Comparison of ENCODE assay signal across 17 cellular contexts in genomic region chr5:177372910-177373309, GRCh38. TPM values are rescaled to one million over a fixed set of nuclear protein-coding genes. Genes with fewer than 3 reads are reported as not detected.
DNase-seq lines count a peak whose midpoint lies in the region; ATAC-seq and TF ChIP-seq lines count a peak whose summit lies in the region.
"Had no signal": no experiment of that assay in that cellular context is flagged by ENCODE, and none has a peak within 500 bp of the region (broad histone marks: within the 10 kb centered on the region; RNA-seq: fewer than 3 reads in every experiment).

No MANE protein-coding gene starts in this region.

- H3K4me1 Mint-ChIP-seq in CD4-positive, alpha-beta T cell (ENCODE audit: low read depth): peaks cover 71% of the 10 kb centered on the region
- peaks cover 18 to 25% of the 10 kb centered on the region in 2 donors for H3K4me1 Mint-ChIP-seq in natural killer cell treated with Interleukin-12 subunit alpha and Interleukin-12 subunit beta and Interleukin-15 and Interleukin-18, amount 100 ng/mL, for 72 hours (ENCODE audit: low read depth in 2 of 2)

- peak overlapping the region; percentile 48 for H3K4me3 ChIP-seq in Loucy (ENCODE audit: low read length, poor library complexity, severe bottlenecking)

- peaks cover 22% of the 10 kb centered on the region for H3K4me1 ChIP-seq in Loucy (ENCODE audit: insufficient read depth, low read length, poor library complexity, severe bottlenecking)

- intact Hi-C loops in CD4-positive, alpha-beta T cell (cut with DNase I, micrococcal nuclease): no loop called here

- ATAC-seq in CD4-positive, alpha-beta T cell (ENCODE audit: poor library complexity): peak; percentile 28
- peak; percentile 45 to 49 for ATAC-seq in activated naive CD4-positive, alpha-beta T cell treated with anti-CD3 and anti-CD28 coated beads, Interleukin-2, amount 50 U/mL, for 72 hours
- ATAC-seq in natural killer cell treated with Interleukin-12 subunit alpha and Interleukin-12 subunit beta and Interleukin-15 and Interleukin-18, amount 100 ng/mL, for 72 hours: peak in 1 of 2 donors; percentile 35
- ATAC-seq: right cardiac atrium, Right ventricle myocardium inferior had no signal

- no peaks in the 10 kb centered on the region for H3K9me3 ChIP-seq in CD4-positive, alpha-beta T cell (ENCODE audit: control insufficient read depth, low read length)
- H3K9me3 ChIP-seq in Loucy (ENCODE audit: insufficient read depth, low read depth, low read length): no peaks in the 10 kb centered on the region

- no peaks in the 10 kb centered on the region for H3K9me2 ChIP-seq in Loucy (replicated peaks; ENCODE audit: low read depth, low read length)

- no peaks in the 10 kb centered on the region for H4K20me1 ChIP-seq in Loucy (ENCODE audit: insufficient read depth, low read length, poor library complexity, severe bottlenecking)

- DNase-seq in CD4-positive, alpha-beta T cell: peak in 1 of 10 experiments; percentile 29
- DNase-seq in activated naive CD4-positive, alpha-beta T cell treated with anti-CD3 and anti-CD28 coated beads, Interleukin-2, amount 50 U/mL, for 72 hours (ENCODE audit: low spot score in 2 of 2): no peak
- DNase-seq in natural killer cell treated with Interleukin-12 subunit alpha and Interleukin-12 subunit beta and Interleukin-15 and Interleukin-18, amount 100 ng/mL, for 72 hours (ENCODE audit: low spot score): no peak
- DNase-seq in GDM1 (lab: John Stamatoyannopoulos, UW) (no peak), OCI-M2 (lab: John Stamatoyannopoulos, UW; ENCODE audit: unreplicated experiment) (no peak), NCI-H345 (lab: John Stamatoyannopoulos, UW) (no peak)
- DNase-seq: amniotic stem cell, mesenchymal stem cell, NCI-H2081 treated with DMSO at 0.1 percent for 48 hours, NCI-H82, right cardiac atrium had no signal

- no peaks in the 10 kb centered on the region for H3F3A ChIP-seq in Loucy (ENCODE audit: low read depth)

- H3K27me3 ChIP-seq in CD4-positive, alpha-beta T cell (ENCODE audit: control insufficient read depth, insufficient read depth, low read length): no peaks in the 10 kb centered on the region
- no peaks in the 10 kb centered on the region for H3K27me3 ChIP-seq in Loucy (ENCODE audit: insufficient read depth, low read length, poor library complexity, severe bottlenecking)

- H3K27ac Mint-ChIP-seq in CD4-positive, alpha-beta T cell: peak overlapping the region; percentile 56
- peak overlapping the region; percentile 78 to 93 for H3K27ac Mint-ChIP-seq in activated naive CD4-positive, alpha-beta T cell treated with anti-CD3 and anti-CD28 coated beads, Interleukin-2, amount 50 U/mL, for 72 hours
- H3K27ac Mint-ChIP-seq in natural killer cell treated with Interleukin-12 subunit alpha and Interleukin-12 subunit beta and Interleukin-15 and Interleukin-18, amount 100 ng/mL, for 72 hours: peak overlapping the region; percentile 53 to 78

- 0 out of 2 replicates have a peak, but pooled peaks cover 4% of the 10 kb centered on the region for H3K36me3 ChIP-seq in Loucy (ENCODE audit: insufficient read depth, low read length)

- H3K27ac ChIP-seq in CD4-positive, alpha-beta T cell (ENCODE audit: low read depth, low read length): peak overlapping the region; percentile 73

- TF ChIP-seq CTCF in CD4-positive, alpha-beta T cell (IDR thresholded peaks at IDR 0.05): no peak
- no peak for TF ChIP-seq CTCF in Loucy (conservative IDR thresholded peaks at IDR 0.05; ENCODE audit: low read length)

- H3K9ac ChIP-seq in Loucy (ENCODE audit: low read depth, low read length, poor library complexity, severe bottlenecking): no peak overlapping the region

- CTCF ChIA-PET in CD4-positive, alpha-beta T cell (lab: Charles Lee): interaction anchor here (1.1 to 6.2 kb wide), 5 partner anchors 12 to 82 kb away, joined by 3 to 60 read pairs (median 6); no protein-coding TSS in a partner anchor

- no peaks in the 10 kb centered on the region for H3K79me2 ChIP-seq in Loucy (ENCODE audit: insufficient read depth, low read length)

- H3K36me3 Mint-ChIP-seq in CD4-positive, alpha-beta T cell (ENCODE audit: low read depth): peaks cover 55% of the 10 kb centered on the region
- H3K36me3 Mint-ChIP-seq in activated naive CD4-positive, alpha-beta T cell treated with anti-CD3 and anti-CD28 coated beads, Interleukin-2, amount 50 U/mL, for 72 hours: peaks cover 14 to 24% of the 10 kb centered on the region in 2 donors
- peaks cover 6% of the 10 kb centered on the region for H3K36me3 Mint-ChIP-seq in natural killer cell treated with Interleukin-12 subunit alpha and Interleukin-12 subunit beta and Interleukin-15 and Interleukin-18, amount 100 ng/mL, for 72 hours

- no peak overlapping the region for H2AFZ ChIP-seq in Loucy (ENCODE audit: low read length)

- H3K4me3 Mint-ChIP-seq in CD4-positive, alpha-beta T cell: peak overlapping the region; percentile 82
- H3K4me3 Mint-ChIP-seq in natural killer cell treated with Interleukin-12 subunit alpha and Interleukin-12 subunit beta and Interleukin-15 and Interleukin-18, amount 100 ng/mL, for 72 hours: no peak overlapping the region

- H3K27me3 Mint-ChIP-seq in CD4-positive, alpha-beta T cell: no peaks in the 10 kb centered on the region
- no peaks in the 10 kb centered on the region for H3K27me3 Mint-ChIP-seq in natural killer cell treated with Interleukin-12 subunit alpha and Interleukin-12 subunit beta and Interleukin-15 and Interleukin-18, amount 100 ng/mL, for 72 hours

- POLR2A ChIA-PET in CD4-positive, alpha-beta T cell (lab: Charles Lee): interaction anchor here (0.8 to 6.4 kb wide), 13 partner anchors 9 to 82 kb away, joined by 3 to 51 read pairs (median 11); partner anchors contain the start of genes GRK6, LMAN2 and RGS14

- peak overlapping the region; percentile 60 for H3K4me2 ChIP-seq in Loucy (ENCODE audit: low read depth, low read length, poor library complexity, severe bottlenecking)

- H3K9me3 Mint-ChIP-seq in CD4-positive, alpha-beta T cell: no peaks in the 10 kb centered on the region
- H3K9me3 Mint-ChIP-seq in activated naive CD4-positive, alpha-beta T cell treated with anti-CD3 and anti-CD28 coated beads, Interleukin-2, amount 50 U/mL, for 72 hours: no peaks in the 10 kb centered on the region
- H3K9me3 Mint-ChIP-seq in natural killer cell treated with Interleukin-12 subunit alpha and Interleukin-12 subunit beta and Interleukin-15 and Interleukin-18, amount 100 ng/mL, for 72 hours: no peaks in the 10 kb centered on the region

RNA-seq across cellular contexts. Expression of gene SLC34A1, which starts 11.3 kb away (rescaled TPM):
- total RNA-seq in CD4-positive, alpha-beta T cell: not detected
- total RNA-seq in activated naive CD4-positive, alpha-beta T cell treated with anti-CD3 and anti-CD28 coated beads, Interleukin-2, amount 50 U/mL, for 72 hours: under 1 TPM; 0.07 to 0.19 TPM
- not detected for total RNA-seq in natural killer cell treated with Interleukin-12 subunit alpha and Interleukin-12 subunit beta and Interleukin-15 and Interleukin-18, amount 100 ng/mL, for 72 hours
- total RNA-seq: cerebellum, Daoy, H4, right cardiac atrium, Right ventricle myocardium inferior had no signal

RNA-seq across cellular contexts. Expression of gene RGS14, which starts 15.2 kb away (rescaled TPM):
- 10 to 100 TPM; 34.7 to 35.3 TPM for total RNA-seq in CD4-positive, alpha-beta T cell
- 10 to 100 TPM; 22.0 to 77.6 TPM for total RNA-seq in activated naive CD4-positive, alpha-beta T cell treated with anti-CD3 and anti-CD28 coated beads, Interleukin-2, amount 50 U/mL, for 72 hours
- 10 to 100 TPM; 26.5 to 45.4 TPM for total RNA-seq in natural killer cell treated with Interleukin-12 subunit alpha and Interleukin-12 subunit beta and Interleukin-15 and Interleukin-18, amount 100 ng/mL, for 72 hours

RNA-seq across cellular contexts. Expression of gene LMAN2, which starts 21.4 kb away (rescaled TPM):
- 10 to 100 TPM; 54.5 to 55.6 TPM for total RNA-seq in CD4-positive, alpha-beta T cell
- total RNA-seq in activated naive CD4-positive, alpha-beta T cell treated with anti-CD3 and anti-CD28 coated beads, Interleukin-2, amount 50 U/mL, for 72 hours: 100 to 1,000 TPM in 1 of 2 donors, 10 to 100 TPM in 1; 96.7 to 108 TPM
- total RNA-seq in natural killer cell treated with Interleukin-12 subunit alpha and Interleukin-12 subunit beta and Interleukin-15 and Interleukin-18, amount 100 ng/mL, for 72 hours: 100 to 1,000 TPM; 136 to 150 TPM

RNA-seq across cellular contexts. Expression of gene PFN3, which starts 27.6 kb away (rescaled TPM):
- not detected for total RNA-seq in CD4-positive, alpha-beta T cell
- total RNA-seq in activated naive CD4-positive, alpha-beta T cell treated with anti-CD3 and anti-CD28 coated beads, Interleukin-2, amount 50 U/mL, for 72 hours: not detected
- not detected for total RNA-seq in natural killer cell treated with Interleukin-12 subunit alpha and Interleukin-12 subunit beta and Interleukin-15 and Interleukin-18, amount 100 ng/mL, for 72 hours
- total RNA-seq: cerebellum, Daoy, H4, M059J, right cardiac atrium, Right ventricle myocardium inferior had no signal

RNA-seq across cellular contexts. Expression of gene F12, which starts 36.5 kb away (rescaled TPM):
- total RNA-seq in CD4-positive, alpha-beta T cell: under 1 TPM; 0.20 to 0.60 TPM
- total RNA-seq in activated naive CD4-positive, alpha-beta T cell treated with anti-CD3 and anti-CD28 coated beads, Interleukin-2, amount 50 U/mL, for 72 hours: 1 to 10 TPM; 2.2 to 9.8 TPM
- total RNA-seq in natural killer cell treated with Interleukin-12 subunit alpha and Interleukin-12 subunit beta and Interleukin-15 and Interleukin-18, amount 100 ng/mL, for 72 hours: under 1 TPM in 1 of 2 donors, not detected in 1; 0.45 TPM
- total RNA-seq: Right ventricle myocardium inferior had no signal
